14 cellular contexts compared by ENCODE assay signal in the genomic region with DNA sequence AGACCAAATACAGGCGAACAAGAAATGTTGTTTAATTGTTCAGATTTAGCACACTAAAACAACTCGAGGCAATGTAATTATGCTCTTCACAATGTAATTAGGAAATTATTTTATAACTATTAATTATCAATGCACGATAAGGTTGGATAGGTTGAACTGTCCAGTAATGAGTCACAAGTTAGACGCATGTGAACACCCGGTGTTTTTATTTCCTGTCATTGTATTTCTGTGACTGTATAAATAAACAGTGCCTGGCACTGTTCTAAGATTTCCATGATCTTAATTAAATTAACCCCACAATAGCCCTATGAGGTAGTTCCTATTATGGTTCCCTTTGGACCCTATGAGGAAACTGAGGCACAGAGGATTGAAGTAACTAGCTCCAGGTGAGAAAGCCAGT. TPM values are rescaled to one million over a fixed set of nuclear protein-coding genes. Genes with fewer than 3 reads are reported as not detected.
DNase-seq lines count a peak whose midpoint lies in the region; ATAC-seq and TF ChIP-seq lines count a peak whose summit lies in the region.
"Had no signal": no experiment of that assay in that cellular context is flagged by ENCODE, and none has a peak within 500 bp of the region (broad histone marks: within the 10 kb centered on the region; RNA-seq: fewer than 3 reads in every experiment).

No MANE protein-coding gene starts in this region.

- peaks cover 6% of the 10 kb centered on the region; the same call in 1 of the 2 replicates for H3F3A ChIP-seq in DOHH2 (ENCODE audit: control insufficient read depth, insufficient read depth)
- H3F3A ChIP-seq in smooth muscle cell (ENCODE audit: low read depth): no peaks in the 10 kb centered on the region

- peaks cover 51 to 61% (median 55%) of the 10 kb centered on the region in 10 experiments for H3K4me1 ChIP-seq in BLaER1 treated with 17β-estradiol and CSF1 and Interleukin-3, amounts not matched to agents 10 nM and 100 nM
- peaks cover 44% of the 10 kb centered on the region for H3K4me1 ChIP-seq in DOHH2 (ENCODE audit: control insufficient read depth, low read length)
- no peaks in the 10 kb centered on the region for H3K4me1 ChIP-seq in smooth muscle cell (ENCODE audit: low read depth)
- H3K4me1 ChIP-seq: parathyroid adenoma had no signal

- H3K36me3 Mint-ChIP-seq in dendritic cell treated with granulocyte-macrophage colony-stimulating factor and Interleukin-4, amounts not matched to agents 40 ng/mL and 50 ng/mL, for 4 days (ENCODE audit: low read depth): peaks cover 2% of the 10 kb centered on the region
- no peaks in the 10 kb centered on the region for H3K36me3 Mint-ChIP-seq in naive thymus-derived CD8-positive, alpha-beta T cell

- TF ChIP-seq CTCF in DOHH2 (IDR thresholded peaks at IDR 0.05; ENCODE audit: low read depth, low read length, poor library complexity, severe bottlenecking): no peak
- no peak for TF ChIP-seq CTCF in smooth muscle cell (IDR thresholded peaks at IDR 0.05; ENCODE audit: borderline replicate concordance, insufficient read depth, poor library complexity, severe bottlenecking)

- peak overlapping the region; percentile 97 for H3K27ac Mint-ChIP-seq in dendritic cell treated with granulocyte-macrophage colony-stimulating factor and Interleukin-4, amounts not matched to agents 40 ng/mL and 50 ng/mL, for 4 days
- peak overlapping the region in 8 of 10 donors; percentile 19 to 91 (median 80) for H3K27ac Mint-ChIP-seq in naive thymus-derived CD8-positive, alpha-beta T cell

- H3K27ac ChIP-seq in BLaER1 treated with 17β-estradiol and CSF1 and Interleukin-3, amounts not matched to agents 10 nM and 100 nM: peak overlapping the region in 9 of 11 experiments; percentile 21 to 76 (median 66); a peak in 15 of 22 replicates
- H3K27ac ChIP-seq in DOHH2 (ENCODE audit: low read depth, low read length) (no peak overlapping the region), smooth muscle cell (ENCODE audit: low read depth) (no peak overlapping the region)
- H3K27ac ChIP-seq: parathyroid adenoma had no signal

- H3K4me3 Mint-ChIP-seq in dendritic cell treated with granulocyte-macrophage colony-stimulating factor and Interleukin-4, amounts not matched to agents 40 ng/mL and 50 ng/mL, for 4 days: no peak overlapping the region
- peak overlapping the region in 7 of 10 donors; percentile 15 to 79 (median 45) for H3K4me3 Mint-ChIP-seq in naive thymus-derived CD8-positive, alpha-beta T cell

- H3K36me3 ChIP-seq in BLaER1 treated with 17β-estradiol and CSF1 and Interleukin-3, amounts not matched to agents 10 nM and 100 nM: no peaks in the 10 kb centered on the region
- no peaks in the 10 kb centered on the region for H3K36me3 ChIP-seq in DOHH2 (ENCODE audit: control insufficient read depth, low read length)
- H3K36me3 ChIP-seq in smooth muscle cell (ENCODE audit: low read depth): no peaks in the 10 kb centered on the region
- H3K36me3 ChIP-seq: MG63 had no signal

- DNase-seq in naive thymus-derived CD8-positive, alpha-beta T cell: no peak
- DNase-seq in NCI-H524 (lab: John Stamatoyannopoulos, UW) (no peak), smooth muscle cell (lab: John Stamatoyannopoulos, UW; ENCODE audit: unreplicated experiment) (no peak)
- DNase-seq: activated CD4-positive, CD25-positive, alpha-beta regulatory T cell treated with anti-CD3 and anti-CD28 coated beads, Interleukin-2, amount 50 U/mL, for 72 hours; mesendoderm; MG63; OCI-M1; stimulated activated CD4-positive, alpha-beta T cell treated with anti-CD3 and anti-CD28 coated beads, Interleukin-2, amount 100 ng/mL, for 48 hours; SW 1271 had no signal

- H3K4me3 ChIP-seq in BLaER1 treated with 17β-estradiol and CSF1 and Interleukin-3, amounts not matched to agents 10 nM and 100 nM: no peak overlapping the region
- H3K4me3 ChIP-seq in DOHH2 (ENCODE audit: low read length) (no peak overlapping the region), smooth muscle cell (no peak overlapping the region)
- H3K4me3 ChIP-seq: MG63 had no signal

- H3K79me2 ChIP-seq in DOHH2 (ENCODE audit: control insufficient read depth, low read length) (no peaks in the 10 kb centered on the region), smooth muscle cell (ENCODE audit: low read depth) (no peaks in the 10 kb centered on the region)
- H3K79me2 ChIP-seq: parathyroid adenoma had no signal

- peaks cover 2% of the 10 kb centered on the region for H3K9me3 Mint-ChIP-seq in dendritic cell treated with granulocyte-macrophage colony-stimulating factor and Interleukin-4, amounts not matched to agents 40 ng/mL and 50 ng/mL, for 4 days
- H3K9me3 Mint-ChIP-seq in naive thymus-derived CD8-positive, alpha-beta T cell: peaks cover 0 to 6% (median 0%) of the 10 kb centered on the region in 9 donors

- intact Hi-C loops in dendritic cell treated with granulocyte-macrophage colony-stimulating factor and Interleukin-4, amounts not matched to agents 40 ng/mL and 50 ng/mL, for 4 days (cut with micrococcal nuclease): loop anchor here (10.0 kb wide), 1 partner anchor 59 kb away; no protein-coding TSS in a partner anchor

- no peaks in the 10 kb centered on the region for H3K27me3 ChIP-seq in BLaER1 treated with 17β-estradiol and CSF1 and Interleukin-3, amounts not matched to agents 10 nM and 100 nM
- H3K27me3 ChIP-seq in DOHH2 (ENCODE audit: control insufficient read depth, low read length): peaks cover 3% of the 10 kb centered on the region; the same call in 1 of the 2 replicates
- peaks cover under 1% of the 10 kb centered on the region for H3K27me3 ChIP-seq in smooth muscle cell (ENCODE audit: low read depth)
- H3K27me3 ChIP-seq: MG63 had no signal

- peak overlapping the region in 4 of 11 experiments; percentile 27 to 50 (median 46); a peak in 5 of 22 replicates for H3K9ac ChIP-seq in BLaER1 treated with 17β-estradiol and CSF1 and Interleukin-3, amounts not matched to agents 10 nM and 100 nM
- no peak overlapping the region for H3K9ac ChIP-seq in smooth muscle cell (ENCODE audit: low read depth)
- H3K9ac ChIP-seq: parathyroid adenoma had no signal

- no peak overlapping the region for H2AFZ ChIP-seq in smooth muscle cell (ENCODE audit: low read depth)
- H2AFZ ChIP-seq: parathyroid adenoma had no signal

- H3K4me2 ChIP-seq in BLaER1 treated with 17β-estradiol and CSF1 and Interleukin-3, amounts not matched to agents 10 nM and 100 nM: peak overlapping the region; percentile 63 to 91 (median 78)
- H3K4me2 ChIP-seq in DOHH2 (ENCODE audit: low read length) (peak overlapping the region; percentile 57), smooth muscle cell (no peak overlapping the region)

- no peak for ATAC-seq in naive thymus-derived CD8-positive, alpha-beta T cell
- no peak for ATAC-seq in HG03196 (IDR thresholded peaks at IDR 0.05; ENCODE audit: unreplicated experiment)

- no peaks in the 10 kb centered on the region for H4K20me1 ChIP-seq in BLaER1 treated with 17β-estradiol and CSF1 and Interleukin-3, amounts not matched to agents 10 nM and 100 nM
- H4K20me1 ChIP-seq in DOHH2 (ENCODE audit: control insufficient read depth, insufficient read depth, low read depth, low read length) (peaks cover 5% of the 10 kb centered on the region; the same call in 1 of the 2 replicates), smooth muscle cell (ENCODE audit: low read depth) (no peaks in the 10 kb centered on the region)

- H3K4me1 Mint-ChIP-seq in dendritic cell treated with granulocyte-macrophage colony-stimulating factor and Interleukin-4, amounts not matched to agents 40 ng/mL and 50 ng/mL, for 4 days (ENCODE audit: low read depth): peaks cover 73% of the 10 kb centered on the region
- peaks cover 13 to 48% (median 43%) of the 10 kb centered on the region in 4 donors for H3K4me1 Mint-ChIP-seq in naive thymus-derived CD8-positive, alpha-beta T cell

- H3K9me3 ChIP-seq in BLaER1 treated with 17β-estradiol and CSF1 and Interleukin-3, amounts not matched to agents 10 nM and 100 nM (replicated peaks in 1 of 11): peaks cover 0 to 8% (median 4%) of the 10 kb centered on the region in 11 experiments; a peak in 5 of 22 replicates
- H3K9me3 ChIP-seq in DOHH2 (ENCODE audit: control insufficient read depth, insufficient read depth, low read length): peaks cover 12% of the 10 kb centered on the region; the same call in 1 of the 2 replicates
- H3K9me3 ChIP-seq in smooth muscle cell (replicated peaks; ENCODE audit: low read depth): no peaks in the 10 kb centered on the region
- H3K9me3 ChIP-seq: MG63 had no signal

- 91% methylated on average over 5 of the region's 5 CpGs for WGBS in smooth muscle cell (ENCODE audit: low lambda C conversion rate)

- no peaks in the 10 kb centered on the region for H3K9me2 ChIP-seq in DOHH2 (replicated peaks; ENCODE audit: control insufficient read depth, low read length)

- POLR2A ChIA-PET in naive thymus-derived CD8-positive, alpha-beta T cell (lab: Charles Lee): interaction anchor here (3.1 to 16.7 kb wide), 2 partner anchors 35 to 77 kb away, joined by 21 to 194 read pairs; partner anchors contain the start of gene VSIR

- no peaks in the 10 kb centered on the region for H3K27me3 Mint-ChIP-seq in dendritic cell treated with granulocyte-macrophage colony-stimulating factor and Interleukin-4, amounts not matched to agents 40 ng/mL and 50 ng/mL, for 4 days
- no peaks in the 10 kb centered on the region for H3K27me3 Mint-ChIP-seq in naive thymus-derived CD8-positive, alpha-beta T cell

RNA-seq across cellular contexts. Expression of gene C10orf105, which starts 26.2 kb away (rescaled TPM):
- under 1 TPM; 0.21 to 0.25 TPM for total RNA-seq in naive thymus-derived CD8-positive, alpha-beta T cell
- polyA plus RNA-seq in naive thymus-derived CD8-positive, alpha-beta T cell: under 1 TPM in 1 of 3 donors, not detected in 2; 0.10 TPM
- total RNA-seq in smooth muscle cell: 0.09 TPM in 1 of 2 replicates, not detected in the other
- polyA plus RNA-seq in smooth muscle cell: not detected in 2 replicates

Comparison
In these comparisons a context has a peak if more than half of its experiments do, and no peak if none do; other contexts are left out.
1. H3K27ac ChIP-seq: peak in BLaER1 treated with 17β-estradiol and CSF1 and Interleukin-3, amounts not matched to agents 10 nM and 100 nM (9 of 11); none in DOHH2 (single experiment) and smooth muscle cell (single experiment).